ENCODE assay signal across 9 cellular contexts in the genomic region with DNA sequence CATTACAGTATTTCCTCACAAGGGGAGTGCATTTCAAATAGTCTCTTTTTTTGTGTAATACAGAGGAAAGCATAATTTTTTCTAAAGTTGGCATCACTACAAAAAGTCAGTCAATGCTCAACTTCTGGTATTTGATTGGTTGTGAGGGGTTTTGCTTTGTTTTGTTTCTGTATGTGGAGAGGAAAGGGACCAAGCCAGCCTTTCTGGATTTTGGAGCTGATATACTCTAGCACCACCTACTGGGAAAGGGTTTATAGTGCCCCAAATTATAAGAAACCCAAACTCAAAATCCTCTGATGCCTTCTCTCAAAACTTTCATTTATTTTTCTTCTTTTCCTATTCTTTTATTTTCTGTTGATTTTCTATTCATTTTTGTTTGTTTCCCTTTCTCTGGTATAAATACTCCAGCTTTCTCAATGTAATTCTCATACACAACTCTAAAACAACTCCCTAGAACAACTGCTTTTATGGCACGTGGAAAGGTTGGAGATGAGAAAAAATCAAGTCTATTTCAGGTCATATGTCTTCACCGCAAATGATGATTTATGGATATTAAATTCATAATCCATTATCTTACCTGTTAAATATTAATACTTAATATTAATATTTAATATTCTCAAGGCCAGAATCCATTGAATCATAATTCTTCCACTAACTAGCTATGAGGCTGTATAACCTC.
DNase-seq lines count a peak whose midpoint lies in the region; ATAC-seq, FAIRE-seq and TF ChIP-seq lines count a peak whose summit lies in the region.
"Had no signal": no experiment of that assay in that cellular context is flagged by ENCODE, and none has a peak within 500 bp of the region (broad histone marks: within the 10 kb centered on the region; RNA-seq: fewer than 3 reads in every experiment).

No MANE protein-coding gene starts in this region.

- no peaks in the 10 kb centered on the region for H3K4me1 Mint-ChIP-seq in astrocyte (ENCODE audit: low read depth, unreplicated experiment)

- H3K36me3 ChIP-seq in astrocyte (ENCODE audit: insufficient read depth, low read length) (no peaks in the 10 kb centered on the region), thoracic aorta (no peaks in the 10 kb centered on the region)
- H3K36me3 ChIP-seq: SJSA1 had no signal

- H3K9me3 ChIP-seq in astrocyte (ENCODE audit: insufficient read depth, low read depth, low read length) (no peaks in the 10 kb centered on the region), thoracic aorta (no peaks in the 10 kb centered on the region)
- H3K9me3 ChIP-seq: SJSA1 had no signal

- H3K4me3 Mint-ChIP-seq in astrocyte (ENCODE audit: unreplicated experiment) = no peak overlapping the region

- H3K27me3 ChIP-seq in astrocyte (ENCODE audit: insufficient read depth, low read length) (no peaks in the 10 kb centered on the region), thoracic aorta (replicated peaks; ENCODE audit: insufficient read depth) (no peaks in the 10 kb centered on the region)

- H2AFZ ChIP-seq in astrocyte (ENCODE audit: low read depth, low read length) = no peak overlapping the region

- no peak overlapping the region for H3K9ac ChIP-seq in astrocyte (ENCODE audit: low read length)

- H3K27ac Mint-ChIP-seq in astrocyte (ENCODE audit: unreplicated experiment) = no peak overlapping the region

- H3K4me3 ChIP-seq in astrocyte (ENCODE audit: insufficient read depth, low read depth, low read length) (no peak overlapping the region), thoracic aorta (peak overlapping the region; percentile 27)
- H3K4me3 ChIP-seq: SJSA1 had no signal

- peaks cover 4% of the 10 kb centered on the region for H3K27me3 Mint-ChIP-seq in astrocyte (ENCODE audit: low read depth, unreplicated experiment)

- H3K9me3 Mint-ChIP-seq in astrocyte (ENCODE audit: unreplicated experiment) = no peaks in the 10 kb centered on the region

- peak; percentile 76 for TF ChIP-seq CTCF in D721Med (IDR thresholded peaks at IDR 0.05; ENCODE audit: insufficient read depth, missing control alignments)
- TF ChIP-seq CTCF in astrocyte (IDR thresholded peaks at IDR 0.05; ENCODE audit: insufficient read depth, low read depth, low read length) = peak; percentile 83
- peak; percentile 79 for TF ChIP-seq CTCF in thoracic aorta (IDR thresholded peaks at IDR 0.05)

- DNase-seq in D721Med (ENCODE audit: insufficient read length, low spot score) (no peak), NCI-H1417 treated with DMSO at 0.1 percent for 48 hours (lab: John Stamatoyannopoulos, UW) (peak; percentile 46), astrocyte (ENCODE audit: low read depth) (peak; percentile 22), iPS-NIHi11 (ENCODE audit: low spot score) (peak; percentile 72), thoracic aorta (ENCODE audit: low spot score) (no peak), mesenteric fat pad (ENCODE audit: low spot score) (no peak)

- no peak overlapping the region for H3K27ac ChIP-seq in astrocyte (ENCODE audit: low read depth, low read length)
- no peak overlapping the region for H3K27ac ChIP-seq in thoracic aorta
- H3K27ac ChIP-seq: SJSA1 had no signal

- no peaks in the 10 kb centered on the region for H4K20me1 ChIP-seq in astrocyte (ENCODE audit: insufficient read depth, low read length)

- no peak overlapping the region for H3K4me2 ChIP-seq in astrocyte (ENCODE audit: low read length)

- H3K79me2 ChIP-seq in astrocyte (ENCODE audit: insufficient read depth, low read length) = no peaks in the 10 kb centered on the region

- FAIRE-seq in D721Med (lab: Jason Lieb, UNC) = no peak
- FAIRE-seq in astrocyte (lab: Jason Lieb, UNC) = peak; percentile 81

- no peaks in the 10 kb centered on the region for H3K36me3 Mint-ChIP-seq in astrocyte (ENCODE audit: low read depth, unreplicated experiment)

- peak; percentile 66 for ATAC-seq in GM21786 (IDR thresholded peaks at IDR 0.05; ENCODE audit: unreplicated experiment)
- ATAC-seq in thoracic aorta (ENCODE audit: insufficient number of reproducible peaks, low FRiP score, low read depth) = peak; percentile 71
- no peak for ATAC-seq in HG02973 (IDR thresholded peaks at IDR 0.05; ENCODE audit: unreplicated experiment)

- H3K4me1 ChIP-seq in astrocyte (ENCODE audit: insufficient read depth, low read length) = no peaks in the 10 kb centered on the region
- H3K4me1 ChIP-seq in thoracic aorta (ENCODE audit: control insufficient read depth in 1 of 2, low read depth in 2 of 2) = peaks cover 12 to 25% of the 10 kb centered on the region in 2 donors

Comparison
In these comparisons a context has a peak if more than half of its experiments do, and no peak if none do; other contexts are left out.
1. DNase-seq: peak in NCI-H1417 treated with DMSO at 0.1 percent for 48 hours (single experiment), astrocyte (single experiment) and iPS-NIHi11 (single experiment); none in D721Med (single experiment), thoracic aorta (single experiment) and mesenteric fat pad (single experiment).
2. Peak in every context shown above with its lines, with median percentiles within 50 percentile points of each other: CTCF ChIP-seq.